ENCODE assay signal across 9 cellular contexts in the genomic region with DNA sequence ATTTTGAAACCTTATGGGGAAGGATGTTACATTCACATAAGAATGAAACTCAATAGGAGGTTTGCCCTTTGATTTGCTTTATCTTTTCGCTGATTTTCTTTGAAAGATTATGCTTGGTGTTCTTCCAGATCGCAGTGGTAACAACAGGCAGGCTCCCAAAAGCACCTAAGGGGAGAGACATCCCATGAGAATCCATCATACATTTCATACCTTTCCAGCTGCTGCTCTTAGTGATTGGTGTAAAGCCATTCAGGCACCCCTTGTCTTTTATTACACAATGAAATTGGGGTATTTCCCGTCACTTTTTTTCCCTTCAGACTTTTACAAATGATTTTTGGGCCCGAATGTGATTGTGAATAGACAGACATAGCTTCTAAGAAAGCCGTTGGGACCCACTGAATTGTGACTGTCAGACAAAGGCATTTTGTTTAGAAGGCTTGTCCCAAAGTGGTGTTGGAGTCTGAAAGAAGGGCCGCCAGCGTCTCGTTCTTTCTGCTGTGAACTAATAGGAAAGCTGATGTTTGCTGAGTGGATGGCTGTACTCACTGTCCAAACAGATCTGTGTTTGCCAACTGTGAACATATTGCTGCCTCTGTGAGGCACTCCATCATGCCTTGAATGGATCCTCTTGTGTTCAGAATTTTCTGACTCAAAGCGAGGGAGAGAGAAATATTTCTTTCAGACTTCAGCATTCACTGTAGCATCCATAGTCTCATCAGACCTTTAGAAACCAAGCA.
A peak's percentile ranks its signal among the peaks of the same experiment; 100 is the strongest.
DNase-seq lines count a peak whose midpoint lies in the region; ATAC-seq and TF ChIP-seq lines count a peak whose summit lies in the region.
"Had no signal": no experiment of that assay in that cellular context is flagged by ENCODE, and none has a peak within 500 bp of the region (broad histone marks: within the 10 kb centered on the region; RNA-seq: fewer than 3 reads in every experiment).

No MANE protein-coding gene starts in this region.

- no peaks in the 10 kb centered on the region for H3K9me3 Mint-ChIP-seq in progenitor cell of endocrine pancreas (ENCODE audit: low read depth)

- H3K9ac ChIP-seq in GM23248 = peak overlapping the region; percentile 77

- DNase-seq in GM23248 = peak; percentile 57
- peak; percentile 70 for DNase-seq in SK-MEL-5 (ENCODE audit: low read depth, low spot score)
- DNase-seq in left ventricle myocardium inferior = no peak
- DNase-seq in progenitor cell of endocrine pancreas (ENCODE audit: low spot score, unreplicated experiment) = no peak
- no peak for DNase-seq in ureter (ENCODE audit: low spot score)
- no peak for DNase-seq in NCI-H82 (lab: John Stamatoyannopoulos, UW)
- DNase-seq in HPDE6-E6E7 (ENCODE audit: extremely low spot score) = no peak

- H3K9me3 ChIP-seq in GM23248 (ENCODE audit: low read depth) (no peaks in the 10 kb centered on the region), left ventricle myocardium inferior (replicated peaks) (no peaks in the 10 kb centered on the region)

- peak overlapping the region; percentile 93 for H3K27ac Mint-ChIP-seq in progenitor cell of endocrine pancreas
- H3K27ac Mint-ChIP-seq: activated naive CD8-positive, alpha-beta T cell had no signal

- H3K36me3 ChIP-seq in GM23248 (ENCODE audit: low read depth) (peaks cover 6% of the 10 kb centered on the region; the same call in 1 of the 2 replicates), left ventricle myocardium inferior (no peaks in the 10 kb centered on the region)

- 16 to 23% methylated on average over 9 of the region's 9 CpGs for WGBS in GM23248 (ENCODE audit: low coverage in 1 of 2, low lambda C conversion rate in 2 of 2, missing lambda C conversion rate in 2 of 2), 2 experiments

- H3K9me2 ChIP-seq in GM23248 (ENCODE audit: insufficient read depth) = no peaks in the 10 kb centered on the region

- peaks cover 69% of the 10 kb centered on the region for H3F3A ChIP-seq in GM23248 (ENCODE audit: insufficient read depth)

- H3K79me2 ChIP-seq in GM23248 (ENCODE audit: insufficient read depth) = peaks cover 91% of the 10 kb centered on the region

- H3K4me1 ChIP-seq in GM23248 (ENCODE audit: insufficient read depth) = peaks cover 61% of the 10 kb centered on the region
- peaks cover 66% of the 10 kb centered on the region for H3K4me1 ChIP-seq in left ventricle myocardium inferior

- peak overlapping the region; percentile 2; the same call in 1 of the 2 replicates for H3K4me3 ChIP-seq in GM23248
- H3K4me3 ChIP-seq in left ventricle myocardium inferior = no peak overlapping the region

- H3K36me3 Mint-ChIP-seq in progenitor cell of endocrine pancreas (ENCODE audit: insufficient read depth) = peaks cover 14% of the 10 kb centered on the region

- H2AFZ ChIP-seq in GM23248 = no peak overlapping the region

- intact Hi-C loops in left ventricle myocardium inferior (cut with micrococcal nuclease) = no loop called here

- peak overlapping the region; percentile 51 for H3K4me3 Mint-ChIP-seq in progenitor cell of endocrine pancreas (ENCODE audit: low read depth)
- H3K4me3 Mint-ChIP-seq: activated naive CD8-positive, alpha-beta T cell had no signal

- H3K27me3 Mint-ChIP-seq in progenitor cell of endocrine pancreas = no peaks in the 10 kb centered on the region
- H3K27me3 Mint-ChIP-seq: activated naive CD8-positive, alpha-beta T cell had no signal

- no peak for ATAC-seq in HG03469 (IDR thresholded peaks at IDR 0.05; ENCODE audit: unreplicated experiment)

- no peaks in the 10 kb centered on the region for H3K27me3 ChIP-seq in GM23248 (replicated peaks; ENCODE audit: insufficient read depth)
- H3K27me3 ChIP-seq in left ventricle myocardium inferior (ENCODE audit: low read depth) = no peaks in the 10 kb centered on the region

- peak overlapping the region; percentile 72 for H3K4me2 ChIP-seq in GM23248 (ENCODE audit: unreplicated experiment)

- peaks cover 51% of the 10 kb centered on the region for H3K4me1 Mint-ChIP-seq in progenitor cell of endocrine pancreas (ENCODE audit: low read depth)

- TF ChIP-seq CTCF in left ventricle myocardium inferior (IDR thresholded peaks at IDR 0.05; ENCODE audit: borderline replicate concordance) = no peak
- TF ChIP-seq CTCF in progenitor cell of endocrine pancreas (IDR thresholded peaks at IDR 0.05; ENCODE audit: unreplicated experiment) = no peak

- in situ Hi-C loops in GM23248 (cut with MboI) (no loop called here), SK-MEL-5 (cut with HindIII; ENCODE audit: low pct_unique_long_range_greater_than_20kb, low sequenced_read_pairs) (no loop called here)

- H4K20me1 ChIP-seq in GM23248 (ENCODE audit: insufficient read depth) = no peaks in the 10 kb centered on the region

- H3K27ac ChIP-seq in GM23248 (peak overlapping the region; percentile 96), left ventricle myocardium inferior (replicated peaks) (peak overlapping the region; percentile 89)

Comparison
In these comparisons a context has a peak if more than half of its experiments do, and no peak if none do; other contexts are left out.
1. DNase-seq: peak in GM23248 (single experiment) and SK-MEL-5 (single experiment); none in left ventricle myocardium inferior (single experiment), progenitor cell of endocrine pancreas (single experiment), ureter (single experiment), NCI-H82 (single experiment) and HPDE6-E6E7 (single experiment).